Comparison of ENCODE assay signal across 29 cellular contexts in genomic region chr17:58802188-58802587, GRCh38.
"Had no signal": no experiment of that assay in that cellular context is flagged by ENCODE, and none has a peak within 500 bp of the region (broad histone marks: within the 10 kb centered on the region; RNA-seq: fewer than 3 reads in every experiment).

No MANE protein-coding gene starts in this region.

- H3K4me3 ChIP-seq: adrenal gland, body of pancreas, breast epithelium had no signal

- DNase-seq: activated CD4-positive, alpha-beta memory T cell treated with anti-CD3 and anti-CD28 coated beads, Interleukin-2, amount 10 ng/mL, durations not matched to agents 7 days and 5 days; activated CD4-positive, alpha-beta T cell treated with anti-CD3 and anti-CD28 coated beads for 1 hour; activated CD4-positive, alpha-beta T cell treated with anti-CD3 and anti-CD28 coated beads for 36 hours; activated CD4-positive, alpha-beta T cell treated with anti-CD3 and anti-CD28 coated beads for 48 hours; activated CD4-positive, alpha-beta T cell treated with anti-CD3 and anti-CD28 coated beads, Interleukin-2, amount 10 ng/mL, durations not matched to agents 7 days and 5 days; activated CD4-positive, alpha-beta T cell treated with anti-CD3 and anti-CD28 coated beads, Interleukin-2, amount 50 U/mL, for 48 hours; activated CD4-positive, CD25-positive, alpha-beta regulatory T cell; activated CD8-positive, alpha-beta memory T cell treated with anti-CD3 and anti-CD28 coated beads for 24 hours; activated CD8-positive, alpha-beta memory T cell treated with anti-CD3 and anti-CD28 coated beads, Interleukin-2, amount 10 ng/mL, durations not matched to agents 7 days and 5 days; activated CD8-positive, alpha-beta memory T cell treated with anti-CD3 and anti-CD28 coated beads, Interleukin-2, amount 50 U/mL, for 48 hours; activated CD8-positive, alpha-beta T cell treated with anti-CD3 and anti-CD28 coated beads, Interleukin-2, amount 10 ng/mL, durations not matched to agents 7 days and 5 days; activated effector memory CD4-positive, alpha-beta T cell treated with anti-CD3 and anti-CD28 coated beads, Interleukin-2, amount 50 U/mL, for 16 hours; activated gamma-delta T cell treated with Interleukin-2 at 50 U/mL for 16 hours; activated naive CD4-positive, alpha-beta T cell; activated naive CD4-positive, alpha-beta T cell treated with anti-CD3 and anti-CD28 coated beads for 36 hours; activated naive CD4-positive, alpha-beta T cell treated with anti-CD3 and anti-CD28 coated beads, Interleukin-2, amount 50 U/mL, for 16 hours; activated naive CD8-positive, alpha-beta T cell treated with anti-CD3 and anti-CD28 coated beads for 36 hours; activated T-cell treated with anti-CD3 and anti-CD28 coated beads, Interleukin-2, amount 50 U/mL, for 24 hours; activated T-cell treated with anti-CD3 and anti-CD28 coated beads, Interleukin-2, amount 50 U/mL, for 48 hours; adrenal gland; amniotic stem cell; aorta; body of pancreas; brain microvascular endothelial cell; central memory CD4-positive, alpha-beta T cell; T-helper 2 cell; T-helper 9 cell had no signal

- H3K27ac ChIP-seq: adrenal gland, body of pancreas, brain microvascular endothelial cell, breast epithelium, VCaP had no signal

- H3K9me3 ChIP-seq: body of pancreas had no signal

- H3K27me3 ChIP-seq: adrenal gland, body of pancreas, brain microvascular endothelial cell, breast epithelium had no signal

- H3K4me1 ChIP-seq: adrenal gland, body of pancreas, breast epithelium had no signal

- H3K36me3 ChIP-seq: adrenal gland, brain microvascular endothelial cell, breast epithelium had no signal
